Comparison of ENCODE assay signal across 8 cellular contexts in genomic region chr12:89245090-89245489, GRCh38.
DNase-seq lines count a peak whose midpoint lies in the region; ATAC-seq, FAIRE-seq and TF ChIP-seq lines count a peak whose summit lies in the region.
"Had no signal": no experiment of that assay in that cellular context is flagged by ENCODE, and none has a peak within 500 bp of the region (broad histone marks: within the 10 kb centered on the region; RNA-seq: fewer than 3 reads in every experiment).

No MANE protein-coding gene starts in this region.

- H2BK5ac ChIP-seq in H1 (ENCODE audit: low read depth, low read length) = no peak overlapping the region

- H3K14ac ChIP-seq in H1 (ENCODE audit: insufficient read length) = no peak overlapping the region

- H3K4me3 ChIP-seq in H1 (ENCODE audit: extremely low read depth in 1 of 4, insufficient read depth in 2 of 4, low read depth in 3 of 4, low read length in 4 of 4) (peak overlapping the region in 1 of 4 experiments; percentile 5; a peak in 1 of 8 replicates), smooth muscle cell (no peak overlapping the region)

- CTCF ChIA-PET in H1 (lab: Charles Lee; ENCODE audit: partially characterized antibody) = interaction anchor here (0.6 to 1.9 kb wide), 4 partner anchors 13 to 244 kb away, joined by 3 to 5 read pairs (median 4); no protein-coding TSS in a partner anchor

- POLR2A ChIA-PET in H1 (lab: Charles Lee; ENCODE audit: partially characterized antibody) = interaction anchor here (1.2 kb wide), 1 partner anchor 108 kb away, joined by 7 read pairs; the partner anchor contains the start of gene DUSP6

- peak overlapping the region in 1 of 2 experiments; percentile 32; a peak in 1 of 4 replicates for H3K4me2 ChIP-seq in H1 (ENCODE audit: insufficient read depth in 1 of 2, low read depth in 2 of 2, low read length in 2 of 2)
- peak overlapping the region; percentile 46 for H3K4me2 ChIP-seq in smooth muscle cell

- no peak overlapping the region for H4K91ac ChIP-seq in H1 (replicated peaks; ENCODE audit: insufficient read length, low read length)

- no peaks in the 10 kb centered on the region for H3K23me2 ChIP-seq in H1 (ENCODE audit: low read depth, low read length)

- DNase-seq in HS-5 (ENCODE audit: low read depth) (peak; percentile 60), H1 (ENCODE audit: low read depth in 1 of 2, low spot score in 2 of 2) (no peak), smooth muscle cell (lab: John Stamatoyannopoulos, UW; ENCODE audit: unreplicated experiment) (no peak), G401 (ENCODE audit: low spot score) (no peak), cortex of kidney (lab: John Stamatoyannopoulos, UW) (no peak)
- peak; percentile 57 for DNase-seq in T-helper 2 cell treated with Interferon-gamma antibody and Interleukin-4, amounts not matched to agents 5 μg/mL and 100 μg/mL, for 36 hours (ENCODE audit: low spot score)
- DNase-seq: NCI-H1417 had no signal

- peaks cover 29% of the 10 kb centered on the region for H3K9me3 Mint-ChIP-seq in T-helper 2 cell treated with Interferon-gamma antibody and Interleukin-4, amounts not matched to agents 5 μg/mL and 100 μg/mL, for 36 hours

- H3K27ac ChIP-seq in H1 (ENCODE audit: low read depth, low read length) (no peak overlapping the region), smooth muscle cell (ENCODE audit: low read depth) (peak overlapping the region; percentile 45)

- H3K36me3 Mint-ChIP-seq in T-helper 2 cell treated with Interferon-gamma antibody and Interleukin-4, amounts not matched to agents 5 μg/mL and 100 μg/mL, for 36 hours (ENCODE audit: low read depth) = peaks cover 26% of the 10 kb centered on the region

- TF ChIP-seq POLR2A in H1 (IDR thresholded peaks at IDR 0.05; ENCODE audit: control extremely low read depth in 1 of 2, low read depth in 2 of 2, low read length in 2 of 2) = no peak

- peak overlapping the region; percentile 93 for H3K27ac Mint-ChIP-seq in T-helper 2 cell treated with Interferon-gamma antibody and Interleukin-4, amounts not matched to agents 5 μg/mL and 100 μg/mL, for 36 hours

- WGBS in H1 (ENCODE audit: extremely low coverage in 1 of 2, insufficient coverage in 1 of 2, insufficient read length in 1 of 2, insufficient replicate concordance in 2 of 2, low coverage in 1 of 2, low lambda C conversion rate in 2 of 2, missing lambda C conversion rate in 1 of 2), 2 experiments = 45% methylated on average over 5 of the region's 5 CpGs; no CpG with 5 or more reads in 1 of the 2 experiments
- 25% methylated on average over 5 of the region's 5 CpGs for WGBS in smooth muscle cell (ENCODE audit: low lambda C conversion rate)

- H4K20me1 ChIP-seq in H1 (replicated peaks in 1 of 2; ENCODE audit: control insufficient read depth in 1 of 2, insufficient read depth in 2 of 2, low read length in 2 of 2) = no peaks in the 10 kb centered on the region
- no peaks in the 10 kb centered on the region for H4K20me1 ChIP-seq in smooth muscle cell (ENCODE audit: low read depth)

- TF ChIP-seq RAD21 in H1 (IDR thresholded peaks at IDR 0.05 in 1 of 2, conservative IDR thresholded peaks at IDR 0.05 in 1 of 2; ENCODE audit: low read depth in 2 of 2, low read length in 2 of 2) = 0 out of 4 replicates have a peak, but pooled peaks of 1 of the 2 experiments have one; percentile 5

- no peak overlapping the region for H2BK15ac ChIP-seq in H1 (ENCODE audit: low read length)

- H2AFZ ChIP-seq in H1 (ENCODE audit: low read length) (no peak overlapping the region), smooth muscle cell (ENCODE audit: low read depth) (peak overlapping the region; percentile 4)

- H3K23ac ChIP-seq in H1 (ENCODE audit: insufficient read length) = no peak overlapping the region

- peak overlapping the region; percentile 49 for H3K4me3 Mint-ChIP-seq in T-helper 2 cell treated with Interferon-gamma antibody and Interleukin-4, amounts not matched to agents 5 μg/mL and 100 μg/mL, for 36 hours

- peaks cover 0 to 15% (median 5%) of the 10 kb centered on the region in 4 experiments; a peak in 4 of 7 replicates for H3K4me1 ChIP-seq in H1 (replicated peaks in 1 of 4; ENCODE audit: control insufficient read depth in 3 of 4, insufficient read depth in 4 of 4, low read length in 3 of 4)
- peaks cover 17% of the 10 kb centered on the region for H3K4me1 ChIP-seq in smooth muscle cell (ENCODE audit: low read depth)

- no peaks in the 10 kb centered on the region for H3K9me3 ChIP-seq in H1 (ENCODE audit: insufficient read depth in 2 of 2, low read depth in 1 of 2, low read length in 1 of 2)
- no peaks in the 10 kb centered on the region for H3K9me3 ChIP-seq in smooth muscle cell (replicated peaks; ENCODE audit: low read depth)

- H3K79me1 ChIP-seq in H1 (ENCODE audit: low read depth, low read length) = no peaks in the 10 kb centered on the region

- peaks cover 0 to 2% (median under 1%) of the 10 kb centered on the region in 4 experiments; a peak in 4 of 7 replicates for H3K27me3 ChIP-seq in H1 (replicated peaks in 1 of 4; ENCODE audit: control insufficient read depth in 3 of 4, extremely low read depth in 1 of 4, insufficient read depth in 3 of 4, low read length in 3 of 4)
- H3K27me3 ChIP-seq in smooth muscle cell (ENCODE audit: low read depth) = no peaks in the 10 kb centered on the region

- H2BK12ac ChIP-seq in H1 (ENCODE audit: low read depth, low read length) = no peak overlapping the region

- H3K36me3 ChIP-seq in H1 (ENCODE audit: control insufficient read depth in 2 of 4, insufficient read depth in 4 of 4, low read length in 3 of 4) (no peaks in the 10 kb centered on the region), smooth muscle cell (ENCODE audit: low read depth) (no peaks in the 10 kb centered on the region)

- no peak overlapping the region for H2BK20ac ChIP-seq in H1 (ENCODE audit: low read length)

- peaks cover 70% of the 10 kb centered on the region for H3K4me1 Mint-ChIP-seq in T-helper 2 cell treated with Interferon-gamma antibody and Interleukin-4, amounts not matched to agents 5 μg/mL and 100 μg/mL, for 36 hours (ENCODE audit: low read depth)

- TF ChIP-seq EP300 in H1 (IDR thresholded peaks at IDR 0.05; ENCODE audit: borderline replicate concordance in 1 of 2, low read depth in 2 of 2, low read length in 2 of 2) = no peak

- H3K4ac ChIP-seq in H1 (replicated peaks; ENCODE audit: insufficient read length, low read depth, low read length) = no peak overlapping the region

- no peak overlapping the region for H3K56ac ChIP-seq in H1 (replicated peaks; ENCODE audit: insufficient read length, low read depth, low read length)

- in situ Hi-C loops in G401 (cut with HindIII; ENCODE audit: low sequenced_read_pairs) = no loop called here

- H2AK5ac ChIP-seq in H1 (ENCODE audit: low read depth, low read length) = no peak overlapping the region

- H3K27me3 Mint-ChIP-seq in T-helper 2 cell treated with Interferon-gamma antibody and Interleukin-4, amounts not matched to agents 5 μg/mL and 100 μg/mL, for 36 hours (ENCODE audit: low read depth) = no peaks in the 10 kb centered on the region

- no peak for ATAC-seq in GM21423 (IDR thresholded peaks at IDR 0.05; ENCODE audit: unreplicated experiment)

- no peak overlapping the region for H3K18ac ChIP-seq in H1 (ENCODE audit: extremely low read depth, low read length)

- TF ChIP-seq CTCF in H1 (IDR thresholded peaks at IDR 0.05; ENCODE audit: control extremely low read depth in 1 of 3, insufficient read depth in 1 of 3, low read depth in 1 of 3, low read length in 3 of 3) = no peak
- TF ChIP-seq CTCF in smooth muscle cell (IDR thresholded peaks at IDR 0.05; ENCODE audit: borderline replicate concordance, insufficient read depth, poor library complexity, severe bottlenecking) = no peak

- H4K5ac ChIP-seq in H1 (ENCODE audit: insufficient read length, low read depth, low read length) = no peak overlapping the region

- H4K8ac ChIP-seq in H1 (ENCODE audit: extremely low read depth, insufficient read depth, low read length) = no peak overlapping the region

- H2BK120ac ChIP-seq in H1 (replicated peaks; ENCODE audit: low read depth, low read length) = no peak overlapping the region

- H3K9ac ChIP-seq in H1 (replicated peaks in 1 of 4; ENCODE audit: extremely low read depth in 1 of 4, low read depth in 3 of 4, low read length in 3 of 4) = no peak overlapping the region
- H3K9ac ChIP-seq in smooth muscle cell (ENCODE audit: low read depth) = no peak overlapping the region

- no peaks in the 10 kb centered on the region for H3K79me2 ChIP-seq in H1 (ENCODE audit: control insufficient read depth in 1 of 2, insufficient read depth in 2 of 2, low read length in 2 of 2)
- no peaks in the 10 kb centered on the region for H3K79me2 ChIP-seq in smooth muscle cell (ENCODE audit: low read depth)

- peaks cover 8% of the 10 kb centered on the region for H3F3A ChIP-seq in smooth muscle cell (ENCODE audit: low read depth)

- FAIRE-seq in H1 (lab: Jason Lieb, UNC) = peak; percentile 70

TF ChIP-seq in H1, 55 proteins besides CTCF, POLR2A, EP300 and RAD21:
- TF ChIP-seq JUN (IDR thresholded peaks at IDR 0.05; ENCODE audit: low read depth, low read length) (no peak), TCF12 (IDR thresholded peaks at IDR 0.05; ENCODE audit: low read depth, low read length) (no peak), CTBP2 (IDR thresholded peaks at IDR 0.05; ENCODE audit: borderline replicate concordance, insufficient read depth, insufficient read length, low read length) (no peak), TEAD4 (IDR thresholded peaks at IDR 0.05; ENCODE audit: low read depth, low read length) (peak; percentile 20; the same call in 1 of the 2 replicates), NRF1 (IDR thresholded peaks at IDR 0.05; ENCODE audit: low read depth, low read length) (no peak), KDM4A (IDR thresholded peaks at IDR 0.05; ENCODE audit: low read depth, low read length, severe bottlenecking) (no peak), ZNF274 (IDR thresholded peaks at IDR 0.05; ENCODE audit: borderline replicate concordance, extremely low read depth, low read length) (no peak), SP4 (IDR thresholded peaks at IDR 0.05; ENCODE audit: low read length) (no peak), KDM1A (IDR thresholded peaks at IDR 0.05; ENCODE audit: borderline replicate concordance, low read length) (no peak), POLR2AphosphoS5 (IDR thresholded peaks at IDR 0.05; ENCODE audit: low read depth, low read length) (peak; percentile 67; the same call in 1 of the 2 replicates), HDAC6 (IDR thresholded peaks at IDR 0.05; ENCODE audit: low read depth, low read length) (no peak), RFX5 (IDR thresholded peaks at IDR 0.05; ENCODE audit: borderline replicate concordance, low read depth, low read length) (no peak), POU5F1 (IDR thresholded peaks at IDR 0.05; ENCODE audit: low read depth, low read length) (no peak), GABPA (IDR thresholded peaks at IDR 0.05; ENCODE audit: borderline replicate concordance, insufficient read depth, low read length) (no peak), BACH1 (IDR thresholded peaks at IDR 0.05; ENCODE audit: low read length) (no peak), CHD2 (IDR thresholded peaks at IDR 0.05; ENCODE audit: low read length) (no peak), EGR1 (IDR thresholded peaks at IDR 0.05; ENCODE audit: borderline replicate concordance, low read depth, low read length) (0 out of 2 replicates have a peak, but pooled peaks have one; percentile 16), KDM5A (IDR thresholded peaks at IDR 0.05; ENCODE audit: low read length) (no peak)

Comparison
In these comparisons a context has a peak if more than half of its experiments do, and no peak if none do; other contexts are left out.
1. DNase-seq: peak in HS-5 (single experiment) and T-helper 2 cell treated with Interferon-gamma antibody and Interleukin-4, amounts not matched to agents 5 μg/mL and 100 μg/mL, for 36 hours (single experiment); none in H1 (0 of 2), smooth muscle cell (single experiment), G401 (single experiment) and cortex of kidney (single experiment).